Comparison of ENCODE assay signal across 7 cellular contexts in the genomic region with DNA sequence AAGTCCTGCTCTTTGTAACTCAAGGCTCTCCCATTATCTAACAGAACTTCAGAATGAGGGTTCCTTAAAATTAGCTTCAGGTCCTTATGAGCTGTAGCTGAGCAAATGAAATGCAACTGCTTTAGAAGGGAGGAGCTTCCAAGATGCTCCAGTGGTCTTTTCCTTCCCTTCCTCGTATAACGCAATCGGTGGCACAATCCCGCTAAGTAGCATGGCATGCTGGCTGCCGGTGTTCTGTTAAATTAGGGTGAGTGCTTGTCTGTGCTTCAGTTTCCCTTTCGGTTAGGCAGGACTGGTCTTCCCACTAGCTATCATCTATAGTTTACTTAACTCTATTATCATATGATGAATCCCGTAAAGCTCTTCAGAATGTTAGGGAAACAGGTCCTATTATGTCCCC. TPM values are rescaled to one million over a fixed set of nuclear protein-coding genes. Genes with fewer than 3 reads are reported as not detected.
A peak's percentile ranks its signal among the peaks of the same experiment; 100 is the strongest.
DNase-seq lines count a peak whose midpoint lies in the region; ATAC-seq and TF ChIP-seq lines count a peak whose summit lies in the region.

No MANE protein-coding gene starts in this region.

- H3K9me3 ChIP-seq in right atrium auricular region, result no peaks in the 10 kb centered on the region

- DNase-seq in GM13977 (ENCODE audit: low spot score) (peak; percentile 64), right atrium auricular region (ENCODE audit: low spot score) (no peak), skeletal muscle cell (ENCODE audit: low read depth) (no peak), NCI-H1436 treated with DMSO at 0.1 percent for 48 hours (lab: John Stamatoyannopoulos, UW) (no peak)
- peak; percentile 25 to 34 for DNase-seq in activated CD4-positive, alpha-beta T cell treated with anti-CD3 and anti-CD28 coated beads, Interleukin-2, amount 50 U/mL, for 48 hours

- no peaks in the 10 kb centered on the region for H3K36me3 ChIP-seq in right atrium auricular region

- H3K27me3 ChIP-seq in right atrium auricular region, result no peaks in the 10 kb centered on the region

- TF ChIP-seq CTCF in GM13977 (IDR thresholded peaks at IDR 0.05; ENCODE audit: extremely low read depth, insufficient read depth, missing control alignments), result no peak
- no peak for TF ChIP-seq CTCF in right atrium auricular region (IDR thresholded peaks at IDR 0.05)

- peaks cover 0 to 51% of the 10 kb centered on the region in 2 donors for H3K4me1 ChIP-seq in right atrium auricular region

- H3K4me3 ChIP-seq in right atrium auricular region, result peak overlapping the region; percentile 58 to 65
- peak overlapping the region; percentile 44 for H3K4me3 ChIP-seq in skeletal muscle cell (ENCODE audit: low read depth, low read length)

- peak overlapping the region; percentile 88 to 89 for H3K27ac ChIP-seq in right atrium auricular region

- in situ Hi-C loops in GM13977 (cut with MboI; ENCODE audit: low pct_unique_long_range_greater_than_20kb, low sequenced_read_pairs, unreplicated experiment), result no loop called here

- ATAC-seq in HG03108 (IDR thresholded peaks at IDR 0.05; ENCODE audit: unreplicated experiment), result peak; percentile 27
- no peak for ATAC-seq in GM19463 (IDR thresholded peaks at IDR 0.05; ENCODE audit: unreplicated experiment)

RNA-seq across cellular contexts. Expression of a gene that starts 0.9 kb away (rescaled TPM):
- 10 to 100 TPM; 11.9 to 37.3 TPM for total RNA-seq in right atrium auricular region

Comparison
In these comparisons a context has a peak if more than half of its experiments do, and no peak if none do; other contexts are left out.
1. DNase-seq: peak in GM13977 (single experiment) and activated CD4-positive, alpha-beta T cell treated with anti-CD3 and anti-CD28 coated beads, Interleukin-2, amount 50 U/mL, for 48 hours (2 of 2); none in right atrium auricular region (single experiment), skeletal muscle cell (single experiment) and NCI-H1436 treated with DMSO at 0.1 percent for 48 hours (single experiment).